ENCODE assay signal across 1 cellular context in genomic region chr21:39184050-39184980, GRCh38.
TF ChIP-seq lines count a peak whose summit lies in the region.

No MANE protein-coding gene starts in this region.

TF ChIP-seq in GM23338, 12 proteins besides CTCF, POLR2A, EP300 and RAD21:
- no peak for TF ChIP-seq ZNF462 (CRISPR knock-in tag; IDR thresholded peaks at IDR 0.05)
- TF ChIP-seq ZNF114 (CRISPR knock-in tag; IDR thresholded peaks at IDR 0.05): no peak
- no peak for TF ChIP-seq NANOG (IDR thresholded peaks at IDR 0.05; ENCODE audit: borderline replicate concordance)
- TF ChIP-seq ZNF331 (CRISPR knock-in tag; IDR thresholded peaks at IDR 0.05; ENCODE audit: low read depth): no peak
- no peak for TF ChIP-seq EZH2 (IDR thresholded peaks at IDR 0.05; ENCODE audit: low read depth, unreplicated experiment)
- TF ChIP-seq, protein P1, sequence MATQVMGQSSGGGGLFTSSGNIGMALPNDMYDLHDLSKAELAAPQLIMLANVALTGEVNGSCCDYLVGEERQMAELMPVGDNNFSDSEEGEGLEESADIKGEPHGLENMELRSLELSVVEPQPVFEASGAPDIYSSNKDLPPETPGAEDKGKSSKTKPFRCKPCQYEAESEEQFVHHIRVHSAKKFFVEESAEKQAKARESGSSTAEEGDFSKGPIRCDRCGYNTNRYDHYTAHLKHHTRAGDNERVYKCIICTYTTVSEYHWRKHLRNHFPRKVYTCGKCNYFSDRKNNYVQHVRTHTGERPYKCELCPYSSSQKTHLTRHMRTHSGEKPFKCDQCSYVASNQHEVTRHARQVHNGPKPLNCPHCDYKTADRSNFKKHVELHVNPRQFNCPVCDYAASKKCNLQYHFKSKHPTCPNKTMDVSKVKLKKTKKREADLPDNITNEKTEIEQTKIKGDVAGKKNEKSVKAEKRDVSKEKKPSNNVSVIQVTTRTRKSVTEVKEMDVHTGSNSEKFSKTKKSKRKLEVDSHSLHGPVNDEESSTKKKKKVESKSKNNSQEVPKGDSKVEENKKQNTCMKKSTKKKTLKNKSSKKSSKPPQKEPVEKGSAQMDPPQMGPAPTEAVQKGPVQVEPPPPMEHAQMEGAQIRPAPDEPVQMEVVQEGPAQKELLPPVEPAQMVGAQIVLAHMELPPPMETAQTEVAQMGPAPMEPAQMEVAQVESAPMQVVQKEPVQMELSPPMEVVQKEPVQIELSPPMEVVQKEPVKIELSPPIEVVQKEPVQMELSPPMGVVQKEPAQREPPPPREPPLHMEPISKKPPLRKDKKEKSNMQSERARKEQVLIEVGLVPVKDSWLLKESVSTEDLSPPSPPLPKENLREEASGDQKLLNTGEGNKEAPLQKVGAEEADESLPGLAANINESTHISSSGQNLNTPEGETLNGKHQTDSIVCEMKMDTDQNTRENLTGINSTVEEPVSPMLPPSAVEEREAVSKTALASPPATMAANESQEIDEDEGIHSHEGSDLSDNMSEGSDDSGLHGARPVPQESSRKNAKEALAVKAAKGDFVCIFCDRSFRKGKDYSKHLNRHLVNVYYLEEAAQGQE (IDR thresholded peaks at IDR 0.05; ENCODE audit: unreplicated experiment): no peak
- no peak for TF ChIP-seq EZH2phosphoT487 (IDR thresholded peaks at IDR 0.05; ENCODE audit: unreplicated experiment)
- TF ChIP-seq STAT1 (IDR thresholded peaks at IDR 0.05; ENCODE audit: unreplicated experiment): no peak
- TF ChIP-seq, protein P2, sequence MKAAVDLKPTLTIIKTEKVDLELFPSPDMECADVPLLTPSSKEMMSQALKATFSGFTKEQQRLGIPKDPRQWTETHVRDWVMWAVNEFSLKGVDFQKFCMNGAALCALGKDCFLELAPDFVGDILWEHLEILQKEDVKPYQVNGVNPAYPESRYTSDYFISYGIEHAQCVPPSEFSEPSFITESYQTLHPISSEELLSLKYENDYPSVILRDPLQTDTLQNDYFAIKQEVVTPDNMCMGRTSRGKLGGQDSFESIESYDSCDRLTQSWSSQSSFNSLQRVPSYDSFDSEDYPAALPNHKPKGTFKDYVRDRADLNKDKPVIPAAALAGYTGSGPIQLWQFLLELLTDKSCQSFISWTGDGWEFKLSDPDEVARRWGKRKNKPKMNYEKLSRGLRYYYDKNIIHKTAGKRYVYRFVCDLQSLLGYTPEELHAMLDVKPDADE (IDR thresholded peaks at IDR 0.05): no peak
- TF ChIP-seq CREB1 (CRISPR knock-in tag; IDR thresholded peaks at IDR 0.05; ENCODE audit: low read depth): no peak
- TF ChIP-seq JUNB (IDR thresholded peaks at IDR 0.05; ENCODE audit: unreplicated experiment): no peak
- no peak for TF ChIP-seq POLR2AphosphoS5 (IDR thresholded peaks at IDR 0.05; ENCODE audit: low read depth)
